8 cellular contexts compared by ENCODE assay signal in the genomic region with DNA sequence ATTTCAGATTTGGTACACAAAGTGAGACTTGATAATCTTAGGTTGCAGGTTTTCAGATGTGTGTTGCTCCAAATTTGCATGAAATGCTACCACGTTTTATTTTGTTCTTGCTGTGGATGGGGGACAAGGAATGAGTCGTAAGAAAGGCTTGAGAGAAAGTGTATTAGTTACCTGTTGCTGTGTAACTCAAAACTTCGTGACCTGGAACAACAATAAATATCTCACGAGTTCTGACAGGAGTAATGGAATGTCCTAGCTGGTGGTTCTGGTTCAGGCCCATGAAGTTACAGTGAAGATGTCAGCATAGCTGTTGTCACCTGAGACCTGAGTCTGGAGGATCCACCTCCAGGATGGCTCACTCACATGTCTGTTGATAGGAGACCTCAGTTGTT. TPM values are rescaled to one million over a fixed set of nuclear protein-coding genes. Genes with fewer than 3 reads are reported as not detected.
DNase-seq lines count a peak whose midpoint lies in the region; ATAC-seq, FAIRE-seq and TF ChIP-seq lines count a peak whose summit lies in the region.

No MANE protein-coding gene starts in this region.

- peaks cover 18% of the 10 kb centered on the region for H3K79me2 ChIP-seq in GM12878 (ENCODE audit: control insufficient read depth, insufficient read depth, low read length)

- H2AFZ ChIP-seq in GM12878 (ENCODE audit: control insufficient read depth, low read depth, low read length), result no peak overlapping the region; the same call in 1 of the 2 replicates

- H3K36me3 ChIP-seq in GM12878 (ENCODE audit: control insufficient read depth in 2 of 2, insufficient read depth in 2 of 2, low read length in 1 of 2), result no peaks in the 10 kb centered on the region; a peak in 1 of 4 replicates

- RAD21 ChIA-PET in GM12878 (lab: Charles Lee; ENCODE audit: unreplicated experiment), result no interaction called here

- peaks cover 43% of the 10 kb centered on the region for H3K4me1 Mint-ChIP-seq in stimulated activated naive CD8-positive, alpha-beta T cell treated with anti-CD3 and anti-CD28 coated beads, Interleukin-15, Interleukin-2, amounts not matched to agents 100 ng/mL and 50 ng/mL, for 24 hours (ENCODE audit: low read depth)
- H3K4me1 Mint-ChIP-seq in mesothelial cell of epicardium, result peaks cover 37% of the 10 kb centered on the region

- TF ChIP-seq POLR2A in GM12878 (IDR thresholded peaks at IDR 0.05; ENCODE audit: low read depth, low read length), result no peak

- SMC1A ChIA-PET in GM12878 (lab: Charles Lee; ENCODE audit: uncharacterized antibody, unreplicated experiment), result interaction anchor here (0.6 to 0.9 kb wide), 3 partner anchors 30 to 641 kb away, joined by 3 to 5 read pairs (median 3); no protein-coding TSS in a partner anchor

- peaks cover 68% of the 10 kb centered on the region for H3K36me3 Mint-ChIP-seq in stimulated activated naive CD8-positive, alpha-beta T cell treated with anti-CD3 and anti-CD28 coated beads, Interleukin-15, Interleukin-2, amounts not matched to agents 100 ng/mL and 50 ng/mL, for 24 hours (ENCODE audit: low read depth)
- peaks cover 36% of the 10 kb centered on the region for H3K36me3 Mint-ChIP-seq in mesothelial cell of epicardium

- in situ Hi-C loops in GM12878 (cut with MboI), result loop anchor here (10.0 kb wide), 1 partner anchor 1865 kb away; no protein-coding TSS in a partner anchor

- H3K27me3 ChIP-seq in GM12878 (replicated peaks in 1 of 2; ENCODE audit: control insufficient read depth in 2 of 2, insufficient read depth in 2 of 2, low read length in 1 of 2), result no peaks in the 10 kb centered on the region

- H3K4me3 Mint-ChIP-seq in stimulated activated naive CD8-positive, alpha-beta T cell treated with anti-CD3 and anti-CD28 coated beads, Interleukin-15, Interleukin-2, amounts not matched to agents 100 ng/mL and 50 ng/mL, for 24 hours, result peak overlapping the region; percentile 96
- H3K4me3 Mint-ChIP-seq in mesothelial cell of epicardium, result peak overlapping the region; percentile 96

- intact Hi-C loops in GM12878 (cut with micrococcal nuclease; ENCODE audit: unreplicated experiment), result loop anchor here (2.0 kb wide), 1 partner anchor 533 kb away; the partner anchor contains the start of gene ZNF776

- no peaks in the 10 kb centered on the region for H4K20me1 ChIP-seq in GM12878 (ENCODE audit: control insufficient read depth, insufficient read depth)

- FAIRE-seq in GM12878 (lab: Jason Lieb, UNC), result no peak

- CTCF ChIA-PET in GM12878 (lab: Yijun Ruan, JAX), result no interaction called here

- BruUV-seq in GM12878 (replicated peaks; lab: Mats Ljungman, UMichigan), result TSS peak; percentile 70

- H3K27ac ChIP-seq in GM12878 (ENCODE audit: control insufficient read depth, insufficient read depth), result no peak overlapping the region

- no peaks in the 10 kb centered on the region; the same call in 2 of the 3 replicates for H3K9me3 ChIP-seq in GM12878 (replicated peaks; ENCODE audit: control insufficient read depth, insufficient read depth, low read length)

- peaks cover 18% of the 10 kb centered on the region for H3K9me3 Mint-ChIP-seq in stimulated activated naive CD8-positive, alpha-beta T cell treated with anti-CD3 and anti-CD28 coated beads, Interleukin-15, Interleukin-2, amounts not matched to agents 100 ng/mL and 50 ng/mL, for 24 hours
- H3K9me3 Mint-ChIP-seq in mesothelial cell of epicardium, result peaks cover 10% of the 10 kb centered on the region

- no peak for TF ChIP-seq EP300 in GM12878 (IDR thresholded peaks at IDR 0.05; ENCODE audit: borderline replicate concordance in 1 of 2, control insufficient read depth in 1 of 2, low read depth in 2 of 2, low read length in 2 of 2)

- TF ChIP-seq CTCF in GM12878 (IDR thresholded peaks at IDR 0.05 in 2 of 3, conservative IDR thresholded peaks at IDR 0.05 in 1 of 3; ENCODE audit: control insufficient read depth in 2 of 3, extremely low read depth in 1 of 3, insufficient read depth in 1 of 3, low read depth in 3 of 3, low read length in 3 of 3) (no peak), mesothelial cell of epicardium (IDR thresholded peaks at IDR 0.05; ENCODE audit: unreplicated experiment) (no peak), omental fat pad (IDR thresholded peaks at IDR 0.05) (no peak)

- POLR2A ChIA-PET in GM12878 (lab: Charles Lee), result interaction anchor here (0.5 to 1.3 kb wide), 4 partner anchors 16 to 277 kb away, joined by 3 to 4 read pairs (median 4); partner anchors contain the start of genes ZNF274, ZNF544 and ZNF606

- no peaks in the 10 kb centered on the region for H3K27me3 Mint-ChIP-seq in stimulated activated naive CD8-positive, alpha-beta T cell treated with anti-CD3 and anti-CD28 coated beads, Interleukin-15, Interleukin-2, amounts not matched to agents 100 ng/mL and 50 ng/mL, for 24 hours
- H3K27me3 Mint-ChIP-seq in mesothelial cell of epicardium (ENCODE audit: low read depth), result no peaks in the 10 kb centered on the region

- no peak for ATAC-seq in stimulated activated naive CD8-positive, alpha-beta T cell treated with anti-CD3 and anti-CD28 coated beads, Interleukin-15, Interleukin-2, amounts not matched to agents 100 U/mL and 50 U/mL, for 24 hours
- ATAC-seq in GM12878, result no peak
- ATAC-seq in omental fat pad (ENCODE audit: low FRiP score), result no peak

- no peak for TF ChIP-seq RAD21 in GM12878 (IDR thresholded peaks at IDR 0.05; ENCODE audit: insufficient read depth, low read depth, low read length)

- peak overlapping the region; percentile 84; the same call in 1 of the 2 replicates for H3K9ac ChIP-seq in GM12878 (ENCODE audit: control insufficient read depth, insufficient read depth, low read length)

- peak overlapping the region; percentile 83 for H3K4me3 ChIP-seq in GM12878

- H3K27ac Mint-ChIP-seq in stimulated activated naive CD8-positive, alpha-beta T cell treated with anti-CD3 and anti-CD28 coated beads, Interleukin-15, Interleukin-2, amounts not matched to agents 100 ng/mL and 50 ng/mL, for 24 hours, result peak overlapping the region; percentile 96
- peak overlapping the region; percentile 99 for H3K27ac Mint-ChIP-seq in mesothelial cell of epicardium

- H3K4me1 ChIP-seq in GM12878 (ENCODE audit: control insufficient read depth, insufficient read depth, low read length), result no peaks in the 10 kb centered on the region; the same call in 1 of the 2 replicates

- H3K4me2 ChIP-seq in GM12878 (ENCODE audit: control insufficient read depth, insufficient read depth), result peak overlapping the region; percentile 93

- WGBS in GM12878 (ENCODE audit: insufficient coverage, insufficient replicate concordance, low lambda C conversion rate, missing lambda C conversion rate), result 53% methylated on average over 4 of the region's 4 CpGs

- DNase-seq in stimulated activated naive CD8-positive, alpha-beta T cell treated with anti-CD3 and anti-CD28 coated beads, Interleukin-15, Interleukin-2, amounts not matched to agents 100 U/mL and 50 U/mL, for 24 hours, result no peak
- no peak for DNase-seq in GM12878 (ENCODE audit: low read depth, low spot score)
- no peak for DNase-seq in mesothelial cell of epicardium (ENCODE audit: low spot score in 2 of 2, unreplicated experiment in 2 of 2)
- DNase-seq in DMS53 (lab: John Stamatoyannopoulos, UW), result no peak
- DNase-seq in NCI-H748 (lab: John Stamatoyannopoulos, UW; ENCODE audit: unreplicated experiment), result no peak
- DNase-seq in omental fat pad (ENCODE audit: low spot score), result no peak
- no peak for DNase-seq in stimulated activated CD4-positive, alpha-beta T cell treated with anti-CD3 and anti-CD28 coated beads, Interleukin-2, amount 100 ng/mL, for 48 hours

RNA-seq across cellular contexts. Expression of gene ZNF8, which starts 1.2 kb away (rescaled TPM):
- total RNA-seq in GM12878 (2013; cell fraction: nucleolus; rRNA removed), result 16.1 and 16.2 TPM in 2 replicates
- total RNA-seq in GM12878 (2014; rRNA removed) (5.4 TPM in 2 replicates), GM12878 (2014; rRNA removed; fragmentation: Illumina TruSeq; extraction: Trizol) (4.2 and 4.5 TPM in 2 replicates), GM12878 (2021) (4.7 and 5.1 TPM in 2 replicates), mesothelial cell of epicardium (21.6 to 22.1 TPM (median 21.9 TPM) in 3 replicates), omental fat pad (1 to 10 TPM; 4.6 to 9.3 (median 5.9) TPM)
- 1.2 TPM for polyA plus RNA-seq in GM12878 (2011; ENCODE audit: low read depth)
- polyA plus RNA-seq in GM12878 (2011; rRNA removed) (2.8 and 3.7 TPM in 2 replicates), GM12878 (2014; fragmentation: Illumina TruSeq; extraction: Trizol) (2.0 and 2.6 TPM in 2 replicates), GM12878 (2014; fragmentation: Nextera tagmentation; extraction: Ambion mirVana) (under 1 TPM; 0.46 to 0.71 TPM), GM12878 (2014; rRNA removed) (3.1 TPM in 2 replicates), GM12878 (2016; fragmentation: Nextera tagmentation; extraction: Ambion mirVana) (1 to 10 TPM in 1 of 2 experiments, under 1 TPM in 1; 0.78 to 1.0 TPM)
- 3.5 and 4.6 TPM in 2 replicates for polyA plus RNA-seq in GM12878 (2011; cell fraction: cytosol; rRNA removed)
- 5.4 and 5.8 TPM in 2 replicates for polyA plus RNA-seq in GM12878 (2011; cell fraction: nucleus; rRNA removed)
- 1.2 and 1.8 TPM in 2 replicates for polyA plus RNA-seq in GM12878 (2012)
- 7.9 and 9.9 TPM in 2 replicates for polyA minus RNA-seq in GM12878 (2011; rRNA and poly(A)+ RNA removed)
- polyA minus RNA-seq in GM12878 (2011; cell fraction: cytosol; rRNA and poly(A)+ RNA removed), result 3.6 and 4.3 TPM in 2 replicates
- polyA minus RNA-seq in GM12878 (2011; cell fraction: nucleus; rRNA and poly(A)+ RNA removed), result 2.5 and 4.7 TPM in 2 replicates

RNA-seq across cellular contexts. Expression of gene ERVK3-1, which starts 25.3 kb away (rescaled TPM):
- total RNA-seq in GM12878 (2013; cell fraction: nucleolus; rRNA removed), result 161 and 168 TPM in 2 replicates
- 60.1 and 68.6 TPM in 2 replicates for total RNA-seq in GM12878 (2014; rRNA removed)
- total RNA-seq in GM12878 (2014; rRNA removed; fragmentation: Illumina TruSeq; extraction: Trizol), result 85.3 and 90.8 TPM in 2 replicates
- total RNA-seq in GM12878 (2021), result 55.0 and 59.3 TPM in 2 replicates
- 37.0 TPM for polyA plus RNA-seq in GM12878 (2011; ENCODE audit: low read depth)
- 85.6 and 90.3 TPM in 2 replicates for polyA plus RNA-seq in GM12878 (2011; rRNA removed)
- polyA plus RNA-seq in GM12878 (2011; cell fraction: cytosol; rRNA removed), result 54.1 and 54.5 TPM in 2 replicates
- 246 and 281 TPM in 2 replicates for polyA plus RNA-seq in GM12878 (2011; cell fraction: nucleus; rRNA removed)
- 39.9 and 53.8 TPM in 2 replicates for polyA plus RNA-seq in GM12878 (2012)
- 101 and 105 TPM in 2 replicates for polyA plus RNA-seq in GM12878 (2014; fragmentation: Illumina TruSeq; extraction: Trizol)
- polyA plus RNA-seq in GM12878 (2014; fragmentation: Nextera tagmentation; extraction: Ambion mirVana), result 100 to 1,000 TPM; 150 to 172 TPM
- polyA plus RNA-seq in GM12878 (2014; rRNA removed), result 80.0 and 85.6 TPM in 2 replicates
- polyA plus RNA-seq in GM12878 (2016; fragmentation: Nextera tagmentation; extraction: Ambion mirVana), result 100 to 1,000 TPM; 110 to 113 TPM
- 44.8 and 46.9 TPM in 2 replicates for polyA minus RNA-seq in GM12878 (2011; rRNA and poly(A)+ RNA removed)
- polyA minus RNA-seq in GM12878 (2011; cell fraction: cytosol; rRNA and poly(A)+ RNA removed), result 9.9 and 12.8 TPM in 2 replicates
- polyA minus RNA-seq in GM12878 (2011; cell fraction: nucleus; rRNA and poly(A)+ RNA removed), result 96.8 and 129 TPM in 2 replicates
- 31.9 to 38.6 TPM (median 35.8 TPM) in 3 replicates for total RNA-seq in mesothelial cell of epicardium
- total RNA-seq in omental fat pad, result 10 to 100 TPM; 39.5 to 85.1 (median 59.2) TPM

RNA-seq across cellular contexts. Expression of gene ZSCAN22, which starts 46.9 kb away (rescaled TPM):
- 6.8 and 7.5 TPM in 2 replicates for total RNA-seq in GM12878 (2013; cell fraction: nucleolus; rRNA removed)
- 2.5 and 2.6 TPM in 2 replicates for total RNA-seq in GM12878 (2014; rRNA removed)
- 2.6 and 2.7 TPM in 2 replicates for total RNA-seq in GM12878 (2014; rRNA removed; fragmentation: Illumina TruSeq; extraction: Trizol)
- 3.4 and 3.5 TPM in 2 replicates for total RNA-seq in GM12878 (2021)
- polyA plus RNA-seq in GM12878 (2011; ENCODE audit: low read depth), result 1.4 TPM
- polyA plus RNA-seq in GM12878 (2011; rRNA removed), result 2.6 and 3.9 TPM in 2 replicates
- 3.7 and 3.8 TPM in 2 replicates for polyA plus RNA-seq in GM12878 (2011; cell fraction: cytosol; rRNA removed)
- 2.4 and 3.0 TPM in 2 replicates for polyA plus RNA-seq in GM12878 (2011; cell fraction: nucleus; rRNA removed)
- polyA plus RNA-seq in GM12878 (2012), result 1.6 and 2.0 TPM in 2 replicates
- polyA plus RNA-seq in GM12878 (2014; fragmentation: Illumina TruSeq; extraction: Trizol), result 1.7 and 2.4 TPM in 2 replicates
- 1 to 10 TPM in 1 of 2 experiments, under 1 TPM in 1; 0.49 to 1.7 TPM for polyA plus RNA-seq in GM12878 (2014; fragmentation: Nextera tagmentation; extraction: Ambion mirVana)
- 2.4 TPM in 2 replicates for polyA plus RNA-seq in GM12878 (2014; rRNA removed)
- 1 to 10 TPM; 2.6 to 3.2 TPM for polyA plus RNA-seq in GM12878 (2016; fragmentation: Nextera tagmentation; extraction: Ambion mirVana)
- 8.6 and 9.4 TPM in 2 replicates for polyA minus RNA-seq in GM12878 (2011; rRNA and poly(A)+ RNA removed)
- 2.0 TPM in 2 replicates for polyA minus RNA-seq in GM12878 (2011; cell fraction: cytosol; rRNA and poly(A)+ RNA removed)
- polyA minus RNA-seq in GM12878 (2011; cell fraction: nucleus; rRNA and poly(A)+ RNA removed), result 2.9 and 3.9 TPM in 2 replicates
- total RNA-seq in mesothelial cell of epicardium, result 3.6 to 3.8 TPM (median 3.7 TPM) in 3 replicates
- 1 to 10 TPM; 2.0 to 3.7 (median 2.8) TPM for total RNA-seq in omental fat pad

RNA-seq across cellular contexts. Expression of gene ZNF544, which starts 51.2 kb away (rescaled TPM):
- total RNA-seq in GM12878 (2013; cell fraction: nucleolus; rRNA removed), result 268 and 299 TPM in 2 replicates
- total RNA-seq in GM12878 (2014; rRNA removed) (56.8 and 67.4 TPM in 2 replicates), GM12878 (2014; rRNA removed; fragmentation: Illumina TruSeq; extraction: Trizol) (56.6 and 61.2 TPM in 2 replicates), GM12878 (2021) (35.9 and 42.1 TPM in 2 replicates), mesothelial cell of epicardium (62.7 to 63.5 TPM (median 63.3 TPM) in 3 replicates), omental fat pad (10 to 100 TPM; 21.2 to 31.2 (median 28.4) TPM)
- polyA plus RNA-seq in GM12878 (2011; ENCODE audit: low read depth), result 70.8 TPM
- polyA plus RNA-seq in GM12878 (2011; rRNA removed) (58.3 and 70.1 TPM in 2 replicates), GM12878 (2014; fragmentation: Illumina TruSeq; extraction: Trizol) (29.6 and 43.1 TPM in 2 replicates), GM12878 (2014; fragmentation: Nextera tagmentation; extraction: Ambion mirVana) (10 to 100 TPM; 27.3 to 34.9 TPM), GM12878 (2014; rRNA removed) (53.6 and 57.0 TPM in 2 replicates), GM12878 (2016; fragmentation: Nextera tagmentation; extraction: Ambion mirVana) (10 to 100 TPM; 34.9 to 36.1 TPM)
- polyA plus RNA-seq in GM12878 (2011; cell fraction: cytosol; rRNA removed), result 77.2 and 85.3 TPM in 2 replicates
- polyA plus RNA-seq in GM12878 (2011; cell fraction: nucleus; rRNA removed), result 53.4 and 62.8 TPM in 2 replicates
- polyA plus RNA-seq in GM12878 (2012), result 27.4 and 39.8 TPM in 2 replicates
- polyA minus RNA-seq in GM12878 (2011; rRNA and poly(A)+ RNA removed), result 61.0 and 85.8 TPM in 2 replicates
- 20.3 and 23.6 TPM in 2 replicates for polyA minus RNA-seq in GM12878 (2011; cell fraction: cytosol; rRNA and poly(A)+ RNA removed)
- polyA minus RNA-seq in GM12878 (2011; cell fraction: nucleus; rRNA and poly(A)+ RNA removed), result 48.8 and 73.8 TPM in 2 replicates
